ENCODE assay signal across 18 cellular contexts in genomic region chr15:65987100-65987499, GRCh38.
"Had no signal": no experiment of that assay in that cellular context is flagged by ENCODE, and none has a peak within 500 bp of the region (broad histone marks: within the 10 kb centered on the region; RNA-seq: fewer than 3 reads in every experiment).

No MANE protein-coding gene starts in this region.

- DNase-seq: effector memory CD8-positive, alpha-beta T cell; esophagus squamous epithelium; foreskin fibroblast; glutamatergic neuron; islet precursor cell; left ventricle myocardium inferior; lower lobe of right lung; natural killer cell; nucleus accumbens; ovary; sigmoid colon; stimulated activated naive CD4-positive, alpha-beta T cell; stomach; transverse colon had no signal

- H3K9me3 Mint-ChIP-seq: dendritic cell treated with granulocyte-macrophage colony-stimulating factor and Interleukin-4, amounts not matched to agents 40 ng/mL and 50 ng/mL, for 4 days; effector memory CD8-positive, alpha-beta T cell; memory B cell; mesothelial cell of epicardium; natural killer cell; neural crest cell had no signal

- H3K27ac Mint-ChIP-seq: dendritic cell treated with granulocyte-macrophage colony-stimulating factor and Interleukin-4, amounts not matched to agents 40 ng/mL and 50 ng/mL, for 4 days; effector memory CD8-positive, alpha-beta T cell; memory B cell; mesothelial cell of epicardium; natural killer cell had no signal

- H3K36me3 Mint-ChIP-seq: memory B cell, mesothelial cell of epicardium, natural killer cell had no signal

- H3K4me3 Mint-ChIP-seq: dendritic cell treated with granulocyte-macrophage colony-stimulating factor and Interleukin-4, amounts not matched to agents 40 ng/mL and 50 ng/mL, for 4 days; effector memory CD8-positive, alpha-beta T cell; memory B cell; mesothelial cell of epicardium; natural killer cell; neural crest cell had no signal
